ENCODE assay signal across 25 cellular contexts in genomic region chr1:43596579-43596978, GRCh38. TPM values are rescaled to one million over a fixed set of nuclear protein-coding genes. Genes with fewer than 3 reads are reported as not detected.
DNase-seq lines count a peak whose midpoint lies in the region; ATAC-seq, FAIRE-seq and TF ChIP-seq lines count a peak whose summit lies in the region.
"Had no signal": no experiment of that assay in that cellular context is flagged by ENCODE, and none has a peak within 500 bp of the region (broad histone marks: within the 10 kb centered on the region; RNA-seq: fewer than 3 reads in every experiment).

No MANE protein-coding gene starts in this region.

- no peak overlapping the region for H3K27ac ChIP-seq in lower lobe of right lung
- H3K27ac ChIP-seq: 22Rv1; A549; BLaER1 treated with 17β-estradiol and CSF1 and Interleukin-3, amounts not matched to agents 10 nM and 100 nM; C4-2B had no signal

- FAIRE-seq in bronchial epithelial cell (lab: Jason Lieb, UNC): peak; percentile 98
- FAIRE-seq: A549, GM18507 had no signal

- H3K9me3 ChIP-seq in lower lobe of right lung: no peaks in the 10 kb centered on the region
- H3K9me3 ChIP-seq: A549; BLaER1 treated with 17β-estradiol and CSF1 and Interleukin-3, amounts not matched to agents 10 nM and 100 nM had no signal

- no peak for DNase-seq in stimulated activated naive CD8-positive, alpha-beta T cell treated with anti-CD3 and anti-CD28 coated beads, Interleukin-15, amount 100 ng/mL, for 72 hours
- DNase-seq in stimulated activated naive CD8-positive, alpha-beta T cell treated with anti-CD3 and anti-CD28 coated beads, Interleukin-15, Interleukin-2, amounts not matched to agents 100 U/mL and 50 U/mL, for 24 hours: no peak
- DNase-seq in bronchial epithelial cell (ENCODE audit: low read depth): no peak
- DNase-seq in stimulated activated effector memory CD8-positive, alpha-beta T cell treated with anti-CD3 and anti-CD28 coated beads, Interleukin-12 subunit alpha, Interleukin-12 subunit beta, amount 100 ng/mL, for 72 hours (ENCODE audit: low spot score in 2 of 2): no peak
- no peak for DNase-seq in GM13976 (ENCODE audit: low spot score)
- no peak for DNase-seq in NCI-H1930 (lab: John Stamatoyannopoulos, UW)
- DNase-seq in lower lobe of right lung: no peak
- DNase-seq: AML-193; CD4-positive, alpha-beta memory T cell; CD8-positive, alpha-beta memory T cell; COR-L47; DMS 273 treated with DMSO at 0.1 percent for 48 hours; DMS153; DMS53; DMS79; DND-41; EL; GDM1 had no signal

- H3K4me3 ChIP-seq in bronchial epithelial cell (ENCODE audit: low read depth, low read length) (no peak overlapping the region), lower lobe of right lung (no peak overlapping the region)
- H3K4me3 ChIP-seq: A549; BLaER1 treated with 17β-estradiol and CSF1 and Interleukin-3, amounts not matched to agents 10 nM and 100 nM had no signal

- H3K27me3 Mint-ChIP-seq in stimulated activated naive CD8-positive, alpha-beta T cell treated with anti-CD3 and anti-CD28 coated beads, Interleukin-15, amount 100 ng/mL, for 72 hours: no peaks in the 10 kb centered on the region
- no peaks in the 10 kb centered on the region for H3K27me3 Mint-ChIP-seq in activated T-helper 17 cell treated with anti-CD3 and anti-CD28 coated beads, Interleukin-2, amount 50 U/mL, for 72 hours
- H3K27me3 Mint-ChIP-seq: B cell had no signal

- in situ Hi-C loops in GM13976 (cut with MboI; ENCODE audit: low sequenced_read_pairs, unreplicated experiment): no loop called here

- no peaks in the 10 kb centered on the region for H3K36me3 Mint-ChIP-seq in activated T-helper 17 cell treated with anti-CD3 and anti-CD28 coated beads, Interleukin-2, amount 50 U/mL, for 72 hours (ENCODE audit: low read depth)
- no peaks in the 10 kb centered on the region for H3K36me3 Mint-ChIP-seq in stimulated activated effector memory CD8-positive, alpha-beta T cell treated with anti-CD3 and anti-CD28 coated beads, Interleukin-12 subunit alpha, Interleukin-12 subunit beta, amount 100 ng/mL, for 72 hours
- H3K36me3 Mint-ChIP-seq: CD4-positive, alpha-beta memory T cell; CD8-positive, alpha-beta memory T cell had no signal

- H3K4me1 ChIP-seq in lower lobe of right lung: no peaks in the 10 kb centered on the region
- H3K4me1 ChIP-seq: A549 had no signal

- no peaks in the 10 kb centered on the region for H3K9me3 Mint-ChIP-seq in stimulated activated naive CD8-positive, alpha-beta T cell treated with anti-CD3 and anti-CD28 coated beads, Interleukin-15, amount 100 ng/mL, for 72 hours
- H3K9me3 Mint-ChIP-seq in activated T-helper 17 cell treated with anti-CD3 and anti-CD28 coated beads, Interleukin-2, amount 50 U/mL, for 72 hours: no peaks in the 10 kb centered on the region
- no peaks in the 10 kb centered on the region for H3K9me3 Mint-ChIP-seq in stimulated activated effector memory CD8-positive, alpha-beta T cell treated with anti-CD3 and anti-CD28 coated beads, Interleukin-12 subunit alpha, Interleukin-12 subunit beta, amount 100 ng/mL, for 72 hours
- H3K9me3 Mint-ChIP-seq: CD4-positive, alpha-beta memory T cell; CD8-positive, alpha-beta memory T cell had no signal

- H3K27ac Mint-ChIP-seq in stimulated activated naive CD8-positive, alpha-beta T cell treated with anti-CD3 and anti-CD28 coated beads, Interleukin-15, amount 100 ng/mL, for 72 hours: no peak overlapping the region
- no peak overlapping the region for H3K27ac Mint-ChIP-seq in activated T-helper 17 cell treated with anti-CD3 and anti-CD28 coated beads, Interleukin-2, amount 50 U/mL, for 72 hours
- H3K27ac Mint-ChIP-seq in stimulated activated effector memory CD8-positive, alpha-beta T cell treated with anti-CD3 and anti-CD28 coated beads, Interleukin-12 subunit alpha, Interleukin-12 subunit beta, amount 100 ng/mL, for 72 hours: no peak overlapping the region
- H3K27ac Mint-ChIP-seq: B cell; CD4-positive, alpha-beta memory T cell; CD8-positive, alpha-beta memory T cell had no signal

- TF ChIP-seq CTCF in bronchial epithelial cell (IDR thresholded peaks at IDR 0.05; ENCODE audit: insufficient read depth, low read length, severe bottlenecking) (no peak), GM13976 (IDR thresholded peaks at IDR 0.05; ENCODE audit: borderline replicate concordance, control extremely low read depth, extremely low read depth, insufficient read depth, missing control alignments) (no peak), lower lobe of right lung (IDR thresholded peaks at IDR 0.05) (no peak)

- H3K4me1 Mint-ChIP-seq in stimulated activated naive CD8-positive, alpha-beta T cell treated with anti-CD3 and anti-CD28 coated beads, Interleukin-15, amount 100 ng/mL, for 72 hours: no peaks in the 10 kb centered on the region
- H3K4me1 Mint-ChIP-seq in activated T-helper 17 cell treated with anti-CD3 and anti-CD28 coated beads, Interleukin-2, amount 50 U/mL, for 72 hours: peaks cover 4% of the 10 kb centered on the region
- peaks cover 6% of the 10 kb centered on the region for H3K4me1 Mint-ChIP-seq in stimulated activated effector memory CD8-positive, alpha-beta T cell treated with anti-CD3 and anti-CD28 coated beads, Interleukin-12 subunit alpha, Interleukin-12 subunit beta, amount 100 ng/mL, for 72 hours
- H3K4me1 Mint-ChIP-seq: B cell; CD4-positive, alpha-beta memory T cell; CD8-positive, alpha-beta memory T cell had no signal

- H3K36me3 ChIP-seq in bronchial epithelial cell (ENCODE audit: control insufficient read depth, insufficient read depth, low read length) (peaks cover 51% of the 10 kb centered on the region), lower lobe of right lung (peaks cover 45% of the 10 kb centered on the region)

- intact Hi-C loops in lower lobe of right lung (cut with DNase I): no loop called here

- no peak overlapping the region for H3K4me3 Mint-ChIP-seq in stimulated activated naive CD8-positive, alpha-beta T cell treated with anti-CD3 and anti-CD28 coated beads, Interleukin-15, amount 100 ng/mL, for 72 hours
- no peak overlapping the region for H3K4me3 Mint-ChIP-seq in activated T-helper 17 cell treated with anti-CD3 and anti-CD28 coated beads, Interleukin-2, amount 50 U/mL, for 72 hours
- H3K4me3 Mint-ChIP-seq in stimulated activated effector memory CD8-positive, alpha-beta T cell treated with anti-CD3 and anti-CD28 coated beads, Interleukin-12 subunit alpha, Interleukin-12 subunit beta, amount 100 ng/mL, for 72 hours: no peak overlapping the region
- H3K4me3 Mint-ChIP-seq: B cell; CD4-positive, alpha-beta memory T cell; CD8-positive, alpha-beta memory T cell had no signal

- no peaks in the 10 kb centered on the region for H3K27me3 ChIP-seq in bronchial epithelial cell (ENCODE audit: control insufficient read depth, insufficient read depth, low read length)
- H3K27me3 ChIP-seq in lower lobe of right lung (ENCODE audit: low read depth): no peaks in the 10 kb centered on the region
- H3K27me3 ChIP-seq: BLaER1 treated with 17β-estradiol and CSF1 and Interleukin-3, amounts not matched to agents 10 nM and 100 nM had no signal

- ATAC-seq in stimulated activated naive CD8-positive, alpha-beta T cell treated with anti-CD3 and anti-CD28 coated beads, Interleukin-15, amount 100 ng/mL, for 72 hours: peak; percentile 6
- no peak for ATAC-seq in stimulated activated naive CD8-positive, alpha-beta T cell treated with anti-CD3 and anti-CD28 coated beads, Interleukin-15, Interleukin-2, amounts not matched to agents 100 U/mL and 50 U/mL, for 24 hours
- peak; percentile 22 for ATAC-seq in activated T-helper 17 cell treated with anti-CD3 and anti-CD28 coated beads, Interleukin-2, amount 50 U/mL, for 72 hours (replicated peaks)
- ATAC-seq in stimulated activated effector memory CD8-positive, alpha-beta T cell treated with anti-CD3 and anti-CD28 coated beads, Interleukin-12 subunit alpha, Interleukin-12 subunit beta, amount 100 ng/mL, for 72 hours: peak; percentile 5
- no peak for ATAC-seq in lower lobe of right lung
- ATAC-seq: A549 had no signal

RNA-seq across cellular contexts. Expression of gene KDM4A, which starts 53.4 kb away (rescaled TPM):
- total RNA-seq in activated T-helper 17 cell treated with anti-CD3 and anti-CD28 coated beads, Interleukin-2, amount 50 U/mL, for 72 hours: 10 to 100 TPM; 25.3 to 34.8 TPM
- total RNA-seq in bronchial epithelial cell (34.5 and 37.4 TPM in 2 replicates), lower lobe of right lung (41.9 TPM)

Comparison
In these comparisons a context has a peak if more than half of its experiments do, and no peak if none do; other contexts are left out.
1. ATAC-seq: peak in stimulated activated naive CD8-positive, alpha-beta T cell treated with anti-CD3 and anti-CD28 coated beads, Interleukin-15, amount 100 ng/mL, for 72 hours (single experiment), activated T-helper 17 cell treated with anti-CD3 and anti-CD28 coated beads, Interleukin-2, amount 50 U/mL, for 72 hours (single experiment) and stimulated activated effector memory CD8-positive, alpha-beta T cell treated with anti-CD3 and anti-CD28 coated beads, Interleukin-12 subunit alpha, Interleukin-12 subunit beta, amount 100 ng/mL, for 72 hours (single experiment); none in stimulated activated naive CD8-positive, alpha-beta T cell treated with anti-CD3 and anti-CD28 coated beads, Interleukin-15, Interleukin-2, amounts not matched to agents 100 U/mL and 50 U/mL, for 24 hours (single experiment) and lower lobe of right lung (0 of 2).